24 cellular contexts compared by ENCODE assay signal in genomic region chr14:41000350-41000749, GRCh38.
"Had no signal": no experiment of that assay in that cellular context is flagged by ENCODE, and none has a peak within 500 bp of the region (broad histone marks: within the 10 kb centered on the region; RNA-seq: fewer than 3 reads in every experiment).

No MANE protein-coding gene starts in this region.

- H3K27ac ChIP-seq: dorsolateral prefrontal cortex, gastrocnemius medialis, heart left ventricle, hepatocyte, left lung, neutrophil, pancreas, right lobe of liver, thoracic aorta, tibial nerve, upper lobe of left lung had no signal

- DNase-seq: dorsolateral prefrontal cortex; effector CD4-positive, alpha-beta T cell; gastrocnemius medialis; heart left ventricle; left cardiac atrium; left lung; mammary epithelial cell; mucosa of descending colon; naive B cell; pancreas; retina; right lobe of liver; small intestine; stimulated activated CD4-positive, alpha-beta T cell treated with anti-CD3 and anti-CD28 coated beads, Interleukin-15, amount 100 ng/mL, for 24 hours; stimulated activated CD4-positive, alpha-beta T cell treated with anti-CD3 and anti-CD28 coated beads, Interleukin-2, amount 100 ng/mL, for 48 hours; stimulated activated naive B cell treated with anti-CD40 and anti-IgM and Interleukin-4, amounts not matched to agents 10 μg/mL and 1 μg/mL and 100 μg/mL, for 72 hours; upper lobe of left lung had no signal

- ATAC-seq: gastrocnemius medialis; heart left ventricle; left cardiac atrium; left lung; mucosa of descending colon; natural killer cell treated with Interleukin-12 subunit alpha and Interleukin-12 subunit beta and Interleukin-15 and Interleukin-18, amount 100 ng/mL, for 72 hours; pancreas; right lobe of liver; stimulated activated naive B cell treated with anti-CD40 and anti-IgM and Interleukin-4, amounts not matched to agents 10 μg/mL and 1 μg/mL and 100 μg/mL, for 72 hours had no signal

- H3K9me3 ChIP-seq: gastrocnemius medialis, heart left ventricle, left lung, neutrophil, pancreas, right lobe of liver, thoracic aorta, tibial nerve, upper lobe of left lung had no signal

- H3K4me1 Mint-ChIP-seq: naive B cell; stimulated activated naive B cell treated with anti-CD40 and anti-IgM and Interleukin-4, amounts not matched to agents 10 μg/mL and 1 μg/mL and 100 μg/mL, for 72 hours had no signal

- H3K4me2 ChIP-seq: hepatocyte had no signal

- H3K27me3 ChIP-seq: dorsolateral prefrontal cortex, gastrocnemius medialis, heart left ventricle, hepatocyte, left lung, neutrophil, pancreas, right lobe of liver, tibial nerve, upper lobe of left lung had no signal

- H3K27me3 Mint-ChIP-seq: naive B cell; natural killer cell treated with Interleukin-12 subunit alpha and Interleukin-12 subunit beta and Interleukin-15 and Interleukin-18, amount 100 ng/mL, for 72 hours; stimulated activated naive B cell treated with anti-CD40 and anti-IgM and Interleukin-4, amounts not matched to agents 10 μg/mL and 1 μg/mL and 100 μg/mL, for 72 hours; stimulated activated naive CD8-positive, alpha-beta T cell treated with anti-CD3 and anti-CD28 coated beads, Interleukin-15, Interleukin-2, amounts not matched to agents 100 ng/mL and 50 ng/mL, for 24 hours had no signal

- H3K4me3 Mint-ChIP-seq: naive B cell; natural killer cell treated with Interleukin-12 subunit alpha and Interleukin-12 subunit beta and Interleukin-15 and Interleukin-18, amount 100 ng/mL, for 72 hours; neural crest cell; stimulated activated naive B cell treated with anti-CD40 and anti-IgM and Interleukin-4, amounts not matched to agents 10 μg/mL and 1 μg/mL and 100 μg/mL, for 72 hours; stimulated activated naive CD8-positive, alpha-beta T cell treated with anti-CD3 and anti-CD28 coated beads, Interleukin-15, Interleukin-2, amounts not matched to agents 100 ng/mL and 50 ng/mL, for 24 hours had no signal

- H3K79me2 ChIP-seq: hepatocyte had no signal

- H3K27ac Mint-ChIP-seq: naive B cell; natural killer cell treated with Interleukin-12 subunit alpha and Interleukin-12 subunit beta and Interleukin-15 and Interleukin-18, amount 100 ng/mL, for 72 hours; stimulated activated naive B cell treated with anti-CD40 and anti-IgM and Interleukin-4, amounts not matched to agents 10 μg/mL and 1 μg/mL and 100 μg/mL, for 72 hours; stimulated activated naive CD8-positive, alpha-beta T cell treated with anti-CD3 and anti-CD28 coated beads, Interleukin-15, Interleukin-2, amounts not matched to agents 100 ng/mL and 50 ng/mL, for 24 hours had no signal

- H3K36me3 Mint-ChIP-seq: naive B cell; stimulated activated naive B cell treated with anti-CD40 and anti-IgM and Interleukin-4, amounts not matched to agents 10 μg/mL and 1 μg/mL and 100 μg/mL, for 72 hours had no signal

- H3K4me3 ChIP-seq: dorsolateral prefrontal cortex, gastrocnemius medialis, heart left ventricle, hepatocyte, left lung, mucosa of descending colon, pancreas, right lobe of liver, thoracic aorta, tibial nerve, upper lobe of left lung had no signal

- H2AFZ ChIP-seq: hepatocyte had no signal

- H3K4me1 ChIP-seq: gastrocnemius medialis, heart left ventricle, left lung, pancreas, right lobe of liver, tibial nerve, upper lobe of left lung had no signal

- H3K36me3 ChIP-seq: gastrocnemius medialis, heart left ventricle, left lung, neutrophil, pancreas, right lobe of liver, thoracic aorta, tibial nerve, upper lobe of left lung had no signal
